24 cellular contexts compared by ENCODE assay signal in the genomic region with DNA sequence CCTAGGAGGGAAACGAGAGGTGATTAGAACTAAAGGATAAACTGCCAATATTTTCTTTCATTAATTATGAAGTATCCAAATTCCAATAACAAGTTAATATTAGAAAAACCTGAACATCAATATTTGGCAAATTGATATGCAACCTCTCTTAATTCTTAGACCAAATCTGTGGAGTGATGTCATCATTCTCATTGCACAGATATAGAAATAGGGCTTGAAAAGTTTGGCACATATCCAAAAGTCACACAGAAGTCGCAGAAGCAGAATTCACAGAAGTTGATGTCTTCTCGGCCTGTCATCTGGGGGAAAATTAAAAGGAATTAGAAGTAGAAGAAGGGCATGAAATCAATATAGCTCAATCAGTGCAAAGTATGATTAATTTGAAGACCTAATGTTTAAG. TPM values are rescaled to one million over a fixed set of nuclear protein-coding genes. Genes with fewer than 3 reads are reported as not detected.
"Had no signal": no experiment of that assay in that cellular context is flagged by ENCODE, and none has a peak within 500 bp of the region (broad histone marks: within the 10 kb centered on the region; RNA-seq: fewer than 3 reads in every experiment).

No MANE protein-coding gene starts in this region.

- H3K9ac ChIP-seq: KMS-11 had no signal

- DNase-seq: IMR-90, Kasumi-1, MM.1S, NCI-H1048, NCI-H1105, NCI-H1436 treated with DMSO at 0.1 percent for 48 hours, NCI-H1694, NCI-H187 treated with DMSO at 0.1 percent for 48 hours, NCI-H2029 treated with DMSO at 0.1 percent for 48 hours, NCI-H2107, NCI-H2171 treated with DMSO at 0.1 percent for 48 hours, NCI-H345, NCI-H446 treated with DMSO at 0.1 percent for 48 hours, NCI-H510A treated with DMSO at 0.1 percent for 48 hours, NCI-H526, NCI-H82, PC-3, SHP77, T-helper 1 cell had no signal

- H3K27ac ChIP-seq: KMS-11, RWPE1 had no signal

- H3K4me2 ChIP-seq: KMS-11 had no signal

- ATAC-seq: Panc1, PC-3, SK-N-SH treated with all-trans-retinoic acid at 6 μM for 48 hours had no signal

RNA-seq across cellular contexts. Expression of a gene that starts 36.9 kb away (rescaled TPM):
- total RNA-seq: PC-3, SK-MEL-5 had no signal
